Comparison of ENCODE assay signal across 8 cellular contexts in the genomic region with DNA sequence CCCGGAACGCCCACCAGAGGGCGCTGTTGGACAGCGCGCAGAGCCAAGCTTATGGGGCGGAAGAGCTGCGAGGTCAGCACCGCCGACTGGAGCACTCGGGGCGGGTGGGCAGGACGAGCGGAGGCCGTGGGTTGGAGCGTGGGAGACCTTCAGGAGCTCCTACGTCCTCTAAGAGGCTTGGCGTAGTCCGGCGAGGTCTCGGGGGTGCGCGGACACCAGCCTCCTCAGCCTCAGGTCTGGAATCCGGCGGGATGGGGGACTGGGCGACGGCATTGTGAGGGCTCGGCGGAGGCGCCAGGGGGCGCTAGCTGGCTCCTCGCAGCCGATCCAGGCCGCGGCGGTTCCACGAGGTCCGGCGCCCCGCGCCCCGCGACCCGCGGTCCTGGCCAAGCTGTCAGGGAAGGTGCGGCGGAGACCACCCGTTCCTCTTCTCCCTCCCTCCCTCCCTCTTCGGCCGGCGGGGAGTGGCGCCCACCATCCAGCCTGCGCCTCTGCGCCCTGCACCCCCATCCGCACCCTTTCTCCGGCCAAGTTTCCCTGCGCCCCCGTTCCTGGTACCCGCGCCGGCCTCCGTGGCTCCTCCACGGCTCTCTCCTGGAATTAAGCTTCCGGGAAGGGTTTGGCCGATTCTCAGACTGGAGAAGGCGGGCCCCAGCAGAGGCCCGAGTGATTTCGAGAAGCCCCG. TPM values are rescaled to one million over a fixed set of nuclear protein-coding genes. Genes with fewer than 3 reads are reported as not detected.
DNase-seq lines count a peak whose midpoint lies in the region; ATAC-seq and TF ChIP-seq lines count a peak whose summit lies in the region.

No MANE protein-coding gene starts in this region.

- peaks cover 4% of the 10 kb centered on the region for H3K4me1 Mint-ChIP-seq in endothelial cell (ENCODE audit: unreplicated experiment)

- no peak overlapping the region for H3K27ac ChIP-seq in HL-60 (replicated peaks)

- ATAC-seq in GM19467 (IDR thresholded peaks at IDR 0.05; ENCODE audit: unreplicated experiment): peak; percentile 76

- peak overlapping the region; percentile 41 for H3K4me3 ChIP-seq in HL-60 (replicated peaks; ENCODE audit: insufficient read depth, low read length)

- H3K27me3 ChIP-seq in HL-60 (ENCODE audit: insufficient read depth, poor library complexity, severe bottlenecking): peaks cover 42% of the 10 kb centered on the region

- peaks cover 28% of the 10 kb centered on the region for H3K27me3 Mint-ChIP-seq in endothelial cell (ENCODE audit: unreplicated experiment)

- H3K9me3 Mint-ChIP-seq in endothelial cell (ENCODE audit: unreplicated experiment): no peaks in the 10 kb centered on the region

- TF ChIP-seq CTCF in HL-60 (IDR thresholded peaks at IDR 0.05; ENCODE audit: insufficient read depth, low read length) (peak; percentile 47), endothelial cell (IDR thresholded peaks at IDR 0.05; ENCODE audit: unreplicated experiment) (peak; percentile 100)

- DNase-seq in COLO829 (ENCODE audit: low spot score) (peak; percentile 84), HL-60 (ENCODE audit: low read depth in 1 of 2, low spot score in 1 of 2) (peak; percentile 67 to 75), NOMO-1 (lab: John Stamatoyannopoulos, UW; ENCODE audit: unreplicated experiment in 2 of 2) (peak; percentile 81 to 86), endothelial cell (ENCODE audit: low spot score) (peak; percentile 84), midbrain (lab: John Stamatoyannopoulos, UW) (peak; percentile 89)
- DNase-seq in activated CD8-positive, alpha-beta memory T cell treated with anti-CD3 and anti-CD28 coated beads, Interleukin-2, amount 50 U/mL, for 1 hour (ENCODE audit: extremely low read depth): peak; percentile 36
- peak; percentile 46 to 62 for DNase-seq in stimulated activated CD8-positive, alpha-beta memory T cell treated with anti-CD3 and anti-CD28 coated beads, Interleukin-4, amount 100 ng/mL, for 1 hour (ENCODE audit: low read depth in 2 of 2, low spot score in 1 of 2)

- H3K27ac Mint-ChIP-seq in endothelial cell (ENCODE audit: unreplicated experiment): no peak overlapping the region

- H3K4me3 Mint-ChIP-seq in endothelial cell (ENCODE audit: unreplicated experiment): no peak overlapping the region

- H3K36me3 Mint-ChIP-seq in endothelial cell (ENCODE audit: low read depth, unreplicated experiment): no peaks in the 10 kb centered on the region

RNA-seq across cellular contexts. Expression of gene POLG, which starts 24.3 kb away (rescaled TPM):
- total RNA-seq in endothelial cell (ENCODE audit: unreplicated experiment): 64.5 TPM

Comparison
In these comparisons a context has a peak if more than half of its experiments do, and no peak if none do; other contexts are left out.
1. DNase-seq: peak in every context shown above with its lines; median percentile 89 in midbrain; 84 in COLO829; 84 in endothelial cell; 84 in NOMO-1; 71 in HL-60; 54 in stimulated activated CD8-positive, alpha-beta memory T cell treated with anti-CD3 and anti-CD28 coated beads, Interleukin-4, amount 100 ng/mL, for 1 hour; 36 in activated CD8-positive, alpha-beta memory T cell treated with anti-CD3 and anti-CD28 coated beads, Interleukin-2, amount 50 U/mL, for 1 hour.